Comparison of ENCODE assay signal across 16 cellular contexts in the genomic region with DNA sequence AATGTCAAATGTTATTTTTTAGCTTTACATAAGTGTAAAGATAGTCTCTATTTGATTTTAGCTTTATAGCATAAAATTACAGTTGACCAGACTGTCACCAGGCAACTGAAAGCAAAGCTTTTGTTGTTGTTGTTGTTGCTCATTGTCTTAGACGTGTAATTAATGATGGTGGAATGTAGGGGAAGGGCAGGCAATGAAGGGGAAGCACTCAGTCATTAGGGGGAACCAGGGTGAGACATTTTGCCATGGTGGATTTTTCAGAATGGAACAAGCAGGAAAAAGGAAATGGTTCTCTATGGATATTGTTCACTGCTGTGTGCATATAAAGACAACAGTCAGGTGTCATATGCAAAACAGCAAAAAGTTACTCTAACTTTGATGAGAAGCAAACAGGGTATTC.
DNase-seq lines count a peak whose midpoint lies in the region; ATAC-seq and TF ChIP-seq lines count a peak whose summit lies in the region.
"Had no signal": no experiment of that assay in that cellular context is flagged by ENCODE, and none has a peak within 500 bp of the region (broad histone marks: within the 10 kb centered on the region; RNA-seq: fewer than 3 reads in every experiment).

No MANE protein-coding gene starts in this region.

- no peaks in the 10 kb centered on the region for H3K27me3 Mint-ChIP-seq in activated naive CD4-positive, alpha-beta T cell treated with anti-CD3 and anti-CD28 coated beads, Interleukin-2, amount 10 ng/mL, durations not matched to agents 7 days and 5 days
- no peaks in the 10 kb centered on the region for H3K27me3 Mint-ChIP-seq in stimulated activated memory B cell treated with anti-CD40 and anti-IgM and Interleukin-4, amounts not matched to agents 10 μg/mL and 1 μg/mL and 100 μg/mL, for 72 hours
- H3K27me3 Mint-ChIP-seq: activated naive CD8-positive, alpha-beta T cell had no signal

- ATAC-seq in stimulated activated memory B cell treated with anti-CD40 and anti-IgM and Interleukin-4, amounts not matched to agents 10 μg/mL and 1 μg/mL and 100 μg/mL, for 72 hours = no peak
- ATAC-seq in GM18498 (IDR thresholded peaks at IDR 0.05; ENCODE audit: unreplicated experiment) (no peak), HG03139 (IDR thresholded peaks at IDR 0.05; ENCODE audit: unreplicated experiment) (no peak)

- peak overlapping the region; percentile 10 for H3K27ac Mint-ChIP-seq in activated naive CD4-positive, alpha-beta T cell treated with anti-CD3 and anti-CD28 coated beads, Interleukin-2, amount 10 ng/mL, durations not matched to agents 7 days and 5 days
- peak overlapping the region; percentile 62 for H3K27ac Mint-ChIP-seq in stimulated activated memory B cell treated with anti-CD40 and anti-IgM and Interleukin-4, amounts not matched to agents 10 μg/mL and 1 μg/mL and 100 μg/mL, for 72 hours
- H3K27ac Mint-ChIP-seq: activated naive CD8-positive, alpha-beta T cell had no signal

- DNase-seq in activated naive CD4-positive, alpha-beta T cell treated with anti-CD3 and anti-CD28 coated beads, Interleukin-2, amount 10 ng/mL, durations not matched to agents 7 days and 5 days = no peak
- DNase-seq in activated naive CD4-positive, alpha-beta T cell (lab: John Stamatoyannopoulos, UW) = no peak
- DNase-seq in kidney tubule cell (ENCODE audit: low spot score) = peak; percentile 55
- DNase-seq in SW 1271 (lab: John Stamatoyannopoulos, UW) = no peak
- DNase-seq: activated CD8-positive, alpha-beta memory T cell treated with anti-CD3 and anti-CD28 coated beads for 24 hours; DMS79 treated with DMSO at 0.1 percent for 48 hours; islet precursor cell; NCI-H1417 treated with DMSO at 0.1 percent for 48 hours; T-helper 9 cell had no signal

- H3K27ac ChIP-seq in VCaP = peak overlapping the region; percentile 91
- H3K27ac ChIP-seq: coronary artery, foreskin keratinocyte had no signal

- H3K4me3 Mint-ChIP-seq in activated naive CD4-positive, alpha-beta T cell treated with anti-CD3 and anti-CD28 coated beads, Interleukin-2, amount 10 ng/mL, durations not matched to agents 7 days and 5 days = no peak overlapping the region
- H3K4me3 Mint-ChIP-seq in stimulated activated memory B cell treated with anti-CD40 and anti-IgM and Interleukin-4, amounts not matched to agents 10 μg/mL and 1 μg/mL and 100 μg/mL, for 72 hours = no peak overlapping the region
- H3K4me3 Mint-ChIP-seq: activated naive CD8-positive, alpha-beta T cell had no signal

- CTCF ChIA-PET in activated naive CD4-positive, alpha-beta T cell treated with anti-CD3 and anti-CD28 coated beads, Interleukin-2, amount 10 ng/mL, durations not matched to agents 7 days and 5 days (lab: Charles Lee) = no interaction called here

- no peaks in the 10 kb centered on the region for H3K9me3 Mint-ChIP-seq in activated naive CD4-positive, alpha-beta T cell treated with anti-CD3 and anti-CD28 coated beads, Interleukin-2, amount 10 ng/mL, durations not matched to agents 7 days and 5 days
- H3K9me3 Mint-ChIP-seq in stimulated activated memory B cell treated with anti-CD40 and anti-IgM and Interleukin-4, amounts not matched to agents 10 μg/mL and 1 μg/mL and 100 μg/mL, for 72 hours = peaks cover 3% of the 10 kb centered on the region

- H3K36me3 Mint-ChIP-seq in activated naive CD4-positive, alpha-beta T cell treated with anti-CD3 and anti-CD28 coated beads, Interleukin-2, amount 10 ng/mL, durations not matched to agents 7 days and 5 days = peaks cover 12% of the 10 kb centered on the region
- peaks cover 12% of the 10 kb centered on the region for H3K36me3 Mint-ChIP-seq in stimulated activated memory B cell treated with anti-CD40 and anti-IgM and Interleukin-4, amounts not matched to agents 10 μg/mL and 1 μg/mL and 100 μg/mL, for 72 hours
- H3K36me3 Mint-ChIP-seq: activated naive CD8-positive, alpha-beta T cell had no signal

- H3K4me1 Mint-ChIP-seq in activated naive CD4-positive, alpha-beta T cell treated with anti-CD3 and anti-CD28 coated beads, Interleukin-2, amount 10 ng/mL, durations not matched to agents 7 days and 5 days = peaks cover 41% of the 10 kb centered on the region
- peaks cover 57% of the 10 kb centered on the region for H3K4me1 Mint-ChIP-seq in stimulated activated memory B cell treated with anti-CD40 and anti-IgM and Interleukin-4, amounts not matched to agents 10 μg/mL and 1 μg/mL and 100 μg/mL, for 72 hours

- no peak for TF ChIP-seq CTCF in VCaP (conservative IDR thresholded peaks at IDR 0.05)
